21 cellular contexts compared by ENCODE assay signal in genomic region chr1:208598021-208598420, GRCh38.
DNase-seq lines count a peak whose midpoint lies in the region; FAIRE-seq and TF ChIP-seq lines count a peak whose summit lies in the region.
"Had no signal": no experiment of that assay in that cellular context is flagged by ENCODE, and none has a peak within 500 bp of the region (broad histone marks: within the 10 kb centered on the region; RNA-seq: fewer than 3 reads in every experiment).

No MANE protein-coding gene starts in this region.

- H2AK5ac ChIP-seq in H1 (ENCODE audit: low read depth, low read length): no peak overlapping the region

- TF ChIP-seq EP300 in H1 (IDR thresholded peaks at IDR 0.05; ENCODE audit: borderline replicate concordance in 1 of 2, low read depth in 2 of 2, low read length in 2 of 2): no peak

- no peak overlapping the region for H3K9ac ChIP-seq in BLaER1
- no peak overlapping the region for H3K9ac ChIP-seq in H1 (replicated peaks in 1 of 4; ENCODE audit: extremely low read depth in 1 of 4, low read depth in 3 of 4, low read length in 3 of 4)

- H3K27me3 Mint-ChIP-seq in osteocyte (ENCODE audit: unreplicated experiment) (no peaks in the 10 kb centered on the region), Calu3 (ENCODE audit: unreplicated experiment) (peaks cover 72% of the 10 kb centered on the region)

- no peak overlapping the region for H2BK20ac ChIP-seq in H1 (ENCODE audit: low read length)

- POLR2A ChIA-PET in H1 (lab: Charles Lee; ENCODE audit: partially characterized antibody): no interaction called here

- WGBS in H1 (ENCODE audit: extremely low coverage in 1 of 2, insufficient coverage in 1 of 2, insufficient read length in 1 of 2, insufficient replicate concordance in 2 of 2, low coverage in 1 of 2, low lambda C conversion rate in 2 of 2, missing lambda C conversion rate in 1 of 2), 2 experiments: 91% methylated on average over 4 of the region's 4 CpGs; no CpG with 5 or more reads in 1 of the 2 experiments

- intact Hi-C loops in Calu3 (cut with micrococcal nuclease; ENCODE audit: unreplicated experiment): no loop called here

- BruUV-seq in Calu3 (replicated peaks; lab: Mats Ljungman, UMichigan): no TSS peak

- H3K27ac Mint-ChIP-seq in osteocyte (ENCODE audit: unreplicated experiment) (no peak overlapping the region), Calu3 (ENCODE audit: unreplicated experiment) (no peak overlapping the region)
- H3K27ac Mint-ChIP-seq: CD8-positive, alpha-beta T cell; H9 had no signal

- no peak for TF ChIP-seq POLR2A in H1 (IDR thresholded peaks at IDR 0.05; ENCODE audit: control extremely low read depth in 1 of 2, low read depth in 2 of 2, low read length in 2 of 2)

- H3K4me1 ChIP-seq in BLaER1 (peaks cover 22% of the 10 kb centered on the region), H1 (replicated peaks in 1 of 4; ENCODE audit: control insufficient read depth in 3 of 4, insufficient read depth in 4 of 4, low read length in 3 of 4) (peaks cover 5 to 17% (median 10%) of the 10 kb centered on the region in 4 experiments; a peak in 6 of 7 replicates)
- H3K4me1 ChIP-seq: A549 had no signal

- H3K9me3 ChIP-seq in BLaER1 (no peaks in the 10 kb centered on the region), H1 (ENCODE audit: insufficient read depth in 2 of 2, low read depth in 1 of 2, low read length in 1 of 2) (no peaks in the 10 kb centered on the region)
- H3K9me3 ChIP-seq: A549 had no signal

- no peaks in the 10 kb centered on the region for H3K36me3 Mint-ChIP-seq in osteocyte (ENCODE audit: unreplicated experiment)
- H3K36me3 Mint-ChIP-seq in Calu3 (ENCODE audit: insufficient read depth, unreplicated experiment): no peaks in the 10 kb centered on the region
- H3K36me3 Mint-ChIP-seq: CD8-positive, alpha-beta T cell had no signal

- no peak overlapping the region for H3K14ac ChIP-seq in H1 (ENCODE audit: insufficient read length)

- H4K20me1 ChIP-seq in BLaER1: no peaks in the 10 kb centered on the region
- H4K20me1 ChIP-seq in H1 (replicated peaks in 1 of 2; ENCODE audit: control insufficient read depth in 1 of 2, insufficient read depth in 2 of 2, low read length in 2 of 2): no peaks in the 10 kb centered on the region

- H3K27ac ChIP-seq in BLaER1: no peak overlapping the region
- peak overlapping the region; percentile 25 for H3K27ac ChIP-seq in angular gyrus (ENCODE audit: low read depth, low read length)
- H3K27ac ChIP-seq in H1 (ENCODE audit: low read depth, low read length): no peak overlapping the region
- H3K27ac ChIP-seq: 22Rv1, A549, HL-60 had no signal

- H3K18ac ChIP-seq in H1 (ENCODE audit: extremely low read depth, low read length): no peak overlapping the region

- no peak overlapping the region for H4K8ac ChIP-seq in H1 (ENCODE audit: extremely low read depth, insufficient read depth, low read length)

- no peaks in the 10 kb centered on the region for H3K27me3 ChIP-seq in BLaER1
- H3K27me3 ChIP-seq in H1 (replicated peaks in 1 of 4; ENCODE audit: control insufficient read depth in 3 of 4, extremely low read depth in 1 of 4, insufficient read depth in 3 of 4, low read length in 3 of 4): no peaks in the 10 kb centered on the region; a peak in 2 of 7 replicates

- H3K36me3 ChIP-seq in BLaER1 (no peaks in the 10 kb centered on the region), H1 (ENCODE audit: control insufficient read depth in 2 of 4, insufficient read depth in 4 of 4, low read length in 3 of 4) (no peaks in the 10 kb centered on the region)

- FAIRE-seq in H1 (lab: Jason Lieb, UNC): no peak
- FAIRE-seq: A549, G401.6, GM12892, GM18507 had no signal

- H3K56ac ChIP-seq in H1 (replicated peaks; ENCODE audit: insufficient read length, low read depth, low read length): no peak overlapping the region

- DNase-seq in H1 (ENCODE audit: low read depth in 1 of 2, low spot score in 2 of 2): no peak
- peak; percentile 53 for DNase-seq in osteocyte (ENCODE audit: extremely low spot score, unreplicated experiment)
- no peak for DNase-seq in GF-D8 (lab: John Stamatoyannopoulos, UW)
- no peak for DNase-seq in Calu3
- no peak for DNase-seq in SIG-M5 treated with dmso at 0.1 percent for 504 hours (lab: John Stamatoyannopoulos, UW; ENCODE audit: unreplicated experiment)
- DNase-seq: AML-193; CD8-positive, alpha-beta T cell; DMS 273 treated with DMSO at 0.1 percent for 48 hours; DMS53; DND-41; EL; GOT3; H9 had no signal

- no peak overlapping the region for H3K4ac ChIP-seq in H1 (replicated peaks; ENCODE audit: insufficient read length, low read depth, low read length)

- no peak overlapping the region for H2BK120ac ChIP-seq in H1 (replicated peaks; ENCODE audit: low read depth, low read length)

- H2AFZ ChIP-seq in H1 (ENCODE audit: low read length): no peak overlapping the region

- no peak overlapping the region for H3K4me3 ChIP-seq in BLaER1
- no peak overlapping the region for H3K4me3 ChIP-seq in H1 (ENCODE audit: extremely low read depth in 1 of 4, insufficient read depth in 2 of 4, low read depth in 3 of 4, low read length in 4 of 4)
- H3K4me3 ChIP-seq: A549 had no signal

- no peaks in the 10 kb centered on the region for H3K79me1 ChIP-seq in H1 (ENCODE audit: low read depth, low read length)

- no peak for TF ChIP-seq RAD21 in H1 (IDR thresholded peaks at IDR 0.05 in 1 of 2, conservative IDR thresholded peaks at IDR 0.05 in 1 of 2; ENCODE audit: low read depth in 2 of 2, low read length in 2 of 2)

- no peaks in the 10 kb centered on the region for H3K4me1 Mint-ChIP-seq in osteocyte (ENCODE audit: unreplicated experiment)
- H3K4me1 Mint-ChIP-seq in Calu3 (ENCODE audit: low read depth, unreplicated experiment): no peaks in the 10 kb centered on the region

- H3K9me3 Mint-ChIP-seq in osteocyte (ENCODE audit: unreplicated experiment) (no peaks in the 10 kb centered on the region), Calu3 (ENCODE audit: low read depth, unreplicated experiment) (no peaks in the 10 kb centered on the region)
- H3K9me3 Mint-ChIP-seq: CD8-positive, alpha-beta T cell; H9 had no signal

- H3K4me2 ChIP-seq in BLaER1 (peak overlapping the region; percentile 59), H1 (ENCODE audit: insufficient read depth in 1 of 2, low read depth in 2 of 2, low read length in 2 of 2) (no peak overlapping the region)
- H3K4me2 ChIP-seq: A549 had no signal

- no peak overlapping the region for H4K5ac ChIP-seq in H1 (ENCODE audit: insufficient read length, low read depth, low read length)

- no peak overlapping the region for H4K91ac ChIP-seq in H1 (replicated peaks; ENCODE audit: insufficient read length, low read length)

- H2BK12ac ChIP-seq in H1 (ENCODE audit: low read depth, low read length): peak overlapping the region; percentile 34; the same call in 1 of the 2 replicates

- CTCF ChIA-PET in H1 (lab: Charles Lee; ENCODE audit: partially characterized antibody) (interaction anchor here (1.0 kb wide), 1 partner anchor 8 kb away, joined by 3 read pairs; no protein-coding TSS in a partner anchor), Calu3 (lab: Charles Lee) (no interaction called here)

- H3K23me2 ChIP-seq in H1 (ENCODE audit: low read depth, low read length): no peaks in the 10 kb centered on the region

- no peaks in the 10 kb centered on the region for H3K79me2 ChIP-seq in H1 (ENCODE audit: control insufficient read depth in 1 of 2, insufficient read depth in 2 of 2, low read length in 2 of 2)

- H3K4me3 Mint-ChIP-seq in osteocyte (ENCODE audit: unreplicated experiment): no peak overlapping the region
- H3K4me3 Mint-ChIP-seq in Calu3 (ENCODE audit: low read depth, unreplicated experiment): no peak overlapping the region
- H3K4me3 Mint-ChIP-seq: CD8-positive, alpha-beta T cell; H9 had no signal

- H2BK15ac ChIP-seq in H1 (ENCODE audit: low read length): no peak overlapping the region

- no peak overlapping the region for H3K23ac ChIP-seq in H1 (ENCODE audit: insufficient read length)

- TF ChIP-seq CTCF in H1 (IDR thresholded peaks at IDR 0.05; ENCODE audit: control extremely low read depth in 1 of 3, insufficient read depth in 1 of 3, low read depth in 1 of 3, low read length in 3 of 3): no peak
- no peak for TF ChIP-seq CTCF in osteocyte (IDR thresholded peaks at IDR 0.05)
- TF ChIP-seq CTCF in Calu3 (IDR thresholded peaks at IDR 0.05; ENCODE audit: unreplicated experiment): no peak

- H2BK5ac ChIP-seq in H1 (ENCODE audit: low read depth, low read length): no peak overlapping the region

TF ChIP-seq in H1, 55 proteins besides CTCF, POLR2A, EP300 and RAD21:
- TF ChIP-seq SP4 (IDR thresholded peaks at IDR 0.05; ENCODE audit: low read length): no peak
- no peak for TF ChIP-seq SUZ12 (IDR thresholded peaks at IDR 0.05; ENCODE audit: low read length)
- TF ChIP-seq CREB1 (IDR thresholded peaks at IDR 0.05): no peak
- TF ChIP-seq SIX5 (IDR thresholded peaks at IDR 0.05; ENCODE audit: low read depth, low read length): no peak
- TF ChIP-seq, protein P1, sequence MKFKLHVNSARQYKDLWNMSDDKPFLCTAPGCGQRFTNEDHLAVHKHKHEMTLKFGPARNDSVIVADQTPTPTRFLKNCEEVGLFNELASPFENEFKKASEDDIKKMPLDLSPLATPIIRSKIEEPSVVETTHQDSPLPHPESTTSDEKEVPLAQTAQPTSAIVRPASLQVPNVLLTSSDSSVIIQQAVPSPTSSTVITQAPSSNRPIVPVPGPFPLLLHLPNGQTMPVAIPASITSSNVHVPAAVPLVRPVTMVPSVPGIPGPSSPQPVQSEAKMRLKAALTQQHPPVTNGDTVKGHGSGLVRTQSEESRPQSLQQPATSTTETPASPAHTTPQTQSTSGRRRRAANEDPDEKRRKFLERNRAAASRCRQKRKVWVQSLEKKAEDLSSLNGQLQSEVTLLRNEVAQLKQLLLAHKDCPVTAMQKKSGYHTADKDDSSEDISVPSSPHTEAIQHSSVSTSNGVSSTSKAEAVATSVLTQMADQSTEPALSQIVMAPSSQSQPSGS (IDR thresholded peaks at IDR 0.05; ENCODE audit: low read length): no peak
- TF ChIP-seq TCF12 (IDR thresholded peaks at IDR 0.05; ENCODE audit: low read depth, low read length): no peak
- no peak for TF ChIP-seq BACH1 (IDR thresholded peaks at IDR 0.05; ENCODE audit: low read length)
- TF ChIP-seq PHF8 (conservative IDR thresholded peaks at IDR 0.05; ENCODE audit: low read depth, low read length): no peak
- TF ChIP-seq CBX5 (IDR thresholded peaks at IDR 0.05; ENCODE audit: low read depth, low read length): no peak
- TF ChIP-seq CHD2 (IDR thresholded peaks at IDR 0.05; ENCODE audit: low read length): no peak
- no peak for TF ChIP-seq NANOG (IDR thresholded peaks at IDR 0.05; ENCODE audit: insufficient read depth, low read depth, low read length, poor library complexity, severe bottlenecking)
- no peak for TF ChIP-seq RNF2 (IDR thresholded peaks at IDR 0.05; ENCODE audit: borderline replicate concordance, low read depth, low read length, missing control alignments, poor library complexity, severe bottlenecking)
